In the genomic region with DNA sequence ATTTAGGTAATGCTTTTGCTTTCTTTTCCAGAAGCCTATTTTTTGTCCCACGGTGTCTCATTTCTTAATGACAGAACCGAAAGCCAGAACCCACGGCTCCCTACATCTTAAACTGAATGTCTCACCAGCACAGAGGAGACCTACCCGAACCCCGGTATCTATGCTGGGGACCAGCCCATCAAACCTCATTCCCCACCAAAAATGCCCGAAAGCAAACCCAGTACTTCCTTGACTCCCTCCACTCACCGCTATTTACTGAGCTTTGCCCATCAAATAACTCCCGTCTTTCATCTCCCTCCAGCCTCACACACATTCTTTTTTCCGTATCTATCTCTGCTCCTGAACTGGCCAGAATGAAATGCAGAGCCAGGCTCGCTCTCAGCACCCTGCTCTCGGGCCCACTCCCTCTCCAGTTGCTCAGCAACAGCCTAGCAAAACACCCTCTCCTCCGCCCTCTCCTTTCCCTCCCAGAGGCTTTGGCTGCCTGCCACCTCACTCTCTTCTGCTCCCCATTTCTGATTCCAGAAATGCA, we compare ENCODE assay signal across 8 cellular contexts. TPM values are rescaled to one million over a fixed set of nuclear protein-coding genes. Genes with fewer than 3 reads are reported as not detected.
DNase-seq lines count a peak whose midpoint lies in the region; ATAC-seq and TF ChIP-seq lines count a peak whose summit lies in the region.

No MANE protein-coding gene starts in this region.

- TF ChIP-seq CTCF in GM23338 (conservative IDR thresholded peaks at IDR 0.05; ENCODE audit: low read depth in 2 of 2) (no peak), heart right ventricle (IDR thresholded peaks at IDR 0.05) (no peak), ovary (IDR thresholded peaks at IDR 0.05) (no peak)

- H3K27me3 ChIP-seq in GM23338 (ENCODE audit: insufficient read depth) (peaks cover 54% of the 10 kb centered on the region), heart right ventricle (peaks cover 0 to 84% (median 0%) of the 10 kb centered on the region in 7 donors), ovary (no peaks in the 10 kb centered on the region)

- H3K27ac ChIP-seq in GM23338 (ENCODE audit: low read depth) (no peak overlapping the region), heart right ventricle (peak overlapping the region; percentile 34 to 95 (median 80)), ovary (peak overlapping the region in 1 of 2 donors; percentile 58)

- H3K4me3 Mint-ChIP-seq in GM23338, result peak overlapping the region; percentile 84

- no peaks in the 10 kb centered on the region for H3K9me3 Mint-ChIP-seq in GM23338

- no peaks in the 10 kb centered on the region for H3K36me3 ChIP-seq in GM23338 (ENCODE audit: insufficient read depth)
- H3K36me3 ChIP-seq in heart right ventricle, result peaks cover 0 to 29% (median 0%) of the 10 kb centered on the region in 9 donors
- H3K36me3 ChIP-seq in ovary, result no peaks in the 10 kb centered on the region

- no peaks in the 10 kb centered on the region for H3K36me3 Mint-ChIP-seq in GM23338 (ENCODE audit: low read depth)

- H3K9me3 ChIP-seq in heart right ventricle (no peaks in the 10 kb centered on the region), ovary (no peaks in the 10 kb centered on the region)

- H3K4me3 ChIP-seq in GM23338 (peak overlapping the region; percentile 77), heart right ventricle (peak overlapping the region in 9 of 10 donors; percentile 27 to 74 (median 71)), ovary (peak overlapping the region; percentile 80)

- H3K4me2 ChIP-seq in GM23338, result peak overlapping the region; percentile 98

- peak overlapping the region; percentile 63 for H2AFZ ChIP-seq in GM23338

- 6 to 7% methylated on average over 12 of the region's 12 CpGs for WGBS in heart right ventricle, 2 donors
- WGBS in ovary, 3 donors, result 3 to 5% (median 3%) methylated on average over 12 of the region's 12 CpGs

- intact Hi-C loops in heart right ventricle (cut with DNase I) (loop anchor here in 6 of 10 donors (5.0 to 10.0 kb wide), 8 partner anchors 84 to 1024 kb away; no protein-coding TSS in a partner anchor), ovary (cut with DNase I) (loop anchor here in 3 of 4 donors (5.0 to 10.0 kb wide), 5 partner anchors 494 to 821 kb away; no protein-coding TSS in a partner anchor)

- H3K4me1 ChIP-seq in GM23338 (ENCODE audit: insufficient read depth) (peaks cover 41% of the 10 kb centered on the region), heart right ventricle (peaks cover 11 to 83% (median 60%) of the 10 kb centered on the region in 9 donors), ovary (ENCODE audit: insufficient read depth) (peaks cover 22% of the 10 kb centered on the region)

- H4K20me1 ChIP-seq in GM23338 (replicated peaks; ENCODE audit: insufficient read depth), result no peaks in the 10 kb centered on the region

- ATAC-seq in GM23338 (peak; percentile 8), heart right ventricle (peak; percentile 54 to 80 (median 71)), GM18498 (IDR thresholded peaks at IDR 0.05; ENCODE audit: unreplicated experiment) (no peak), HG02610 (IDR thresholded peaks at IDR 0.05; ENCODE audit: unreplicated experiment) (no peak)

- TF ChIP-seq POLR2A in ovary (IDR thresholded peaks at IDR 0.05), result peak; percentile 34

- peaks cover 48% of the 10 kb centered on the region for H3K4me1 Mint-ChIP-seq in GM23338

- DNase-seq in GM23338 (ENCODE audit: low spot score), result peak; percentile 81
- DNase-seq in NCI-H2196 treated with DMSO at 0.1 percent for 48 hours (lab: John Stamatoyannopoulos, UW; ENCODE audit: unreplicated experiment), result peak; percentile 87
- DNase-seq in amniotic stem cell (lab: John Stamatoyannopoulos, UW), result peak; percentile 52
- DNase-seq in heart right ventricle, result peak; percentile 85 to 93
- DNase-seq in ovary, result peak; percentile 79 to 92 (median 83)
- DNase-seq in HuH-7.5 (ENCODE audit: low spot score), result no peak

- no peak for TF ChIP-seq EP300 in ovary (IDR thresholded peaks at IDR 0.05)

- H3K27ac Mint-ChIP-seq in GM23338, result no peak overlapping the region

- no peaks in the 10 kb centered on the region for H3K9me2 ChIP-seq in GM23338 (ENCODE audit: insufficient read depth)

- H3F3A ChIP-seq in GM23338 (replicated peaks; ENCODE audit: low read depth), result 0 out of 2 replicates have a peak, but pooled peaks cover 4% of the 10 kb centered on the region

- H3K79me2 ChIP-seq in GM23338 (replicated peaks; ENCODE audit: insufficient read depth), result no peaks in the 10 kb centered on the region

- H3K27me3 Mint-ChIP-seq in GM23338 (ENCODE audit: insufficient read depth, low read depth, poor library complexity), result peaks cover 40% of the 10 kb centered on the region

TF ChIP-seq in GM23338, 12 proteins besides CTCF, POLR2A, EP300 and RAD21 (continues in another document):
- TF ChIP-seq EZH2phosphoT487 (IDR thresholded peaks at IDR 0.05; ENCODE audit: unreplicated experiment), result no peak
- no peak for TF ChIP-seq POLR2AphosphoS5 (IDR thresholded peaks at IDR 0.05; ENCODE audit: low read depth)
- TF ChIP-seq, protein P1, sequence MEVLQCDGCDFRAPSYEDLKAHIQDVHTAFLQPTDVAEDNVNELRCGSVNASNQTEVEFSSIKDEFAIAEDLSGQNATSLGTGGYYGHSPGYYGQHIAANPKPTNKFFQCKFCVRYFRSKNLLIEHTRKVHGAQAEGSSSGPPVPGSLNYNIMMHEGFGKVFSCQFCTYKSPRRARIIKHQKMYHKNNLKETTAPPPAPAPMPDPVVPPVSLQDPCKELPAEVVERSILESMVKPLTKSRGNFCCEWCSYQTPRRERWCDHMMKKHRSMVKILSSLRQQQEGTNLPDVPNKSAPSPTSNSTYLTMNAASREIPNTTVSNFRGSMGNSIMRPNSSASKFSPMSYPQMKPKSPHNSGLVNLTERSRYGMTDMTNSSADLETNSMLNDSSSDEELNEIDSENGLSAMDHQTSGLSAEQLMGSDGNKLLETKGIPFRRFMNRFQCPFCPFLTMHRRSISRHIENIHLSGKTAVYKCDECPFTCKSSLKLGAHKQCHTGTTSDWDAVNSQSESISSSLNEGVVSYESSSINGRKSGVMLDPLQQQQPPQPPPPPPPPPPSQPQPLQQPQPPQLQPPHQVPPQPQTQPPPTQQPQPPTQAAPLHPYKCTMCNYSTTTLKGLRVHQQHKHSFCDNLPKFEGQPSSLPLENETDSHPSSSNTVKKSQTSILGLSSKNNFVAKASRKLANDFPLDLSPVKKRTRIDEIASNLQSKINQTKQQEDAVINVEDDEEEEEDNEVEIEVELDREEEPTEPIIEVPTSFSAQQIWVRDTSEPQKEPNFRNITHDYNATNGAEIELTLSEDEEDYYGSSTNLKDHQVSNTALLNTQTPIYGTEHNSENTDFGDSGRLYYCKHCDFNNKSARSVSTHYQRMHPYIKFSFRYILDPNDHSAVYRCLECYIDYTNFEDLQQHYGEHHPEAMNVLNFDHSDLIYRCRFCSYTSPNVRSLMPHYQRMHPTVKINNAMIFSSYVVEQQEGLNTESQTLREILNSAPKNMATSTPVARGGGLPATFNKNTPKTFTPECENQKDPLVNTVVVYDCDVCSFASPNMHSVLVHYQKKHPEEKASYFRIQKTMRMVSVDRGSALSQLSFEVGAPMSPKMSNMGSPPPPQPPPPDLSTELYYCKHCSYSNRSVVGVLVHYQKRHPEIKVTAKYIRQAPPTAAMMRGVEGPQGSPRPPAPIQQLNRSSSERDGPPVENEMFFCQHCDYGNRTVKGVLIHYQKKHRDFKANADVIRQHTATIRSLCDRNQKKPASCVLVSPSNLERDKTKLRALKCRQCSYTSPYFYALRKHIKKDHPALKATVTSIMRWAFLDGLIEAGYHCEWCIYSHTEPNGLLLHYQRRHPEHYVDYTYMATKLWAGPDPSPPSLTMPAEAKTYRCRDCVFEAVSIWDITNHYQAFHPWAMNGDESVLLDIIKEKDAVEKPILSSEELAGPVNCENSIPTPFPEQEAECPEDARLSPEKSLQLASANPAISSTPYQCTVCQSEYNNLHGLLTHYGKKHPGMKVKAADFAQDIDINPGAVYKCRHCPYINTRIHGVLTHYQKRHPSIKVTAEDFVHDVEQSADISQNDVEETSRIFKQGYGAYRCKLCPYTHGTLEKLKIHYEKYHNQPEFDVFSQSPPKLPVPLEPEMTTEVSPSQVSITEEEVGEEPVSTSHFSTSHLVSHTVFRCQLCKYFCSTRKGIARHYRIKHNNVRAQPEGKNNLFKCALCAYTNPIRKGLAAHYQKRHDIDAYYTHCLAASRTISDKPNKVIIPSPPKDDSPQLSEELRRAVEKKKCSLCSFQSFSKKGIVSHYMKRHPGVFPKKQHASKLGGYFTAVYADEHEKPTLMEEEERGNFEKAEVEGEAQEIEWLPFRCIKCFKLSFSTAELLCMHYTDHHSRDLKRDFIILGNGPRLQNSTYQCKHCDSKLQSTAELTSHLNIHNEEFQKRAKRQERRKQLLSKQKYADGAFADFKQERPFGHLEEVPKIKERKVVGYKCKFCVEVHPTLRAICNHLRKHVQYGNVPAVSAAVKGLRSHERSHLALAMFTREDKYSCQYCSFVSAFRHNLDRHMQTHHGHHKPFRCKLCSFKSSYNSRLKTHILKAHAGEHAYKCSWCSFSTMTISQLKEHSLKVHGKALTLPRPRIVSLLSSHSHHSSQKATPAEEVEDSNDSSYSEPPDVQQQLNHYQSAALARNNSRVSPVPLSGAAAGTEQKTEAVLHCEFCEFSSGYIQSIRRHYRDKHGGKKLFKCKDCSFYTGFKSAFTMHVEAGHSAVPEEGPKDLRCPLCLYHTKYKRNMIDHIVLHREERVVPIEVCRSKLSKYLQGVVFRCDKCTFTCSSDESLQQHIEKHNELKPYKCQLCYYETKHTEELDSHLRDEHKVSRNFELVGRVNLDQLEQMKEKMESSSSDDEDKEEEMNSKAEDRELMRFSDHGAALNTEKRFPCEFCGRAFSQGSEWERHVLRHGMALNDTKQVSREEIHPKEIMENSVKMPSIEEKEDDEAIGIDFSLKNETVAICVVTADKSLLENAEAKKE (CRISPR knock-in tag; IDR thresholded peaks at IDR 0.05), result no peak

RNA-seq across cellular contexts. Expression of a gene that starts 4.1 kb away (rescaled TPM):
- total RNA-seq in GM23338 (2014; rRNA removed; shearing (Covaris generic)), result 0.74 and 2.5 TPM in 2 replicates
- 0.43 and 0.70 TPM in 2 replicates for polyA plus RNA-seq in GM23338 (2016; fragmentation: Nextera tagmentation; extraction: Ambion mirVana)
- total RNA-seq in heart right ventricle, result 100 to 1,000 TPM; 107 to 267 (median 162) TPM
- polyA plus RNA-seq in heart right ventricle, result 10 to 100 TPM; 67.1 to 70.6 TPM
- total RNA-seq in ovary, result 1,000 to 10,000 TPM in 6 of 7 donors, 100 to 1,000 TPM in 1; 718 to 3,214 (median 2,824) TPM
- 1,000 to 10,000 TPM in 1 of 2 donors, 100 to 1,000 TPM in 1; 929 to 1,464 TPM for polyA plus RNA-seq in ovary

RNA-seq across cellular contexts. Expression of a gene that starts 58.1 kb away (rescaled TPM):
- total RNA-seq in GM23338 (2014; rRNA removed; shearing (Covaris generic)), result 309 and 364 TPM in 2 replicates
- polyA plus RNA-seq in GM23338 (2016; fragmentation: Nextera tagmentation; extraction: Ambion mirVana) (177 and 235 TPM in 2 replicates), heart right ventricle (100 to 1,000 TPM in 1 of 2 donors, 10 to 100 TPM in 1; 75.4 to 171 TPM), ovary (100 to 1,000 TPM in 1 of 2 donors, 10 to 100 TPM in 1; 47.2 to 241 TPM)
- total RNA-seq in heart right ventricle (100 to 1,000 TPM in 6 of 10 donors, 10 to 100 TPM in 4; 26.0 to 361 (median 109) TPM), ovary (100 to 1,000 TPM; 112 to 333 (median 165) TPM)

Comparison
In these comparisons a context has a peak if more than half of its experiments do, and no peak if none do; other contexts are left out.
1. ATAC-seq: peak in GM23338 (single experiment) and heart right ventricle (8 of 8); none in GM18498 (single experiment) and HG02610 (single experiment).
2. RNA of a gene that starts 4.1 kb away (total RNA-seq): 718 to 3,214 TPM in ovary and 107 to 267 TPM in heart right ventricle; 0.74 to 2.5 TPM in GM23338; every median in the first group is over 10 times any median in the second.
3. Peak in every context shown above with its lines, with median percentiles within 50 percentile points of each other: H3K4me3 ChIP-seq.